ENCODE assay signal across 10 cellular contexts in the genomic region with DNA sequence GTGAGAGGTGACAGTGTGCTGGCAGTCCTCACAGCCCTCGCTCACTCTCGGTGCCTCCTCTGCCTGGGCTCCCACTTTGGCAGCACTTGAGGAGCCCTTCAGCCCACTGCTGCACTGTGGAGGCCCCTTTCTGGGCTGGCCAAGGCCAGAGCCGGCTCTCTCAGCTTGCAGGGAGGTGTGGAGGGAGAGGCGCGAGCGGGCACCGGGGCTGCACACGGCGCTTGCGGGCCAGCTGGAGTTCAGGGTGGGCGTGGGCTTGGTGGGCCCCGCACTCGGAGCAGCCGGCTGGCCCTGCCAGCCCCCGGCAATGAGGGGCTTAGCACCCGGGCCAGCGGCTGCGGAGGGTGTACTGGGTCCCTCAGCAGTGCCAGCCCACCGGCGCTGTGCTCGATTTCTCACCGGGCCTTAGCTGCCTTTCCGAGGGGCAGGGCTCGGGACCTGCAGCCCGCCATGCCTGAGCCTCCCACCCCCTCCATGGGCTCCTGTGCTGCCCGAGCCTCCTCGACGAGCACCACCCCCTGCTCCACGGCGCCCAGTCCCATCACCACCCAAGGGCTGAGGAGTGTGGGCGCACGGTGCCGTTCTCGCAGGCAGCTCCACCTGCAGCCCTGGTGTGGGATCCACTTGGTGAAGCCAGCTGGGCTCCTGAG. TPM values are rescaled to one million over a fixed set of nuclear protein-coding genes. Genes with fewer than 3 reads are reported as not detected.
DNase-seq lines count a peak whose midpoint lies in the region; ATAC-seq and TF ChIP-seq lines count a peak whose summit lies in the region.
"Not testable (repeated sequence)": the region's sequence is repeated elsewhere in the genome, so short reads cannot be mapped to it uniquely, and the experiment has no call there.
"Had no signal": no experiment of that assay in that cellular context is flagged by ENCODE, and none has a peak within 500 bp of the region (broad histone marks: within the 10 kb centered on the region; RNA-seq: fewer than 3 reads in every experiment).

No MANE protein-coding gene starts in this region.

- not testable (repeated sequence) for H3K9ac ChIP-seq in endodermal cell (ENCODE audit: extremely low read depth, low read length, poor library complexity, severe bottlenecking); skeletal muscle satellite cell (ENCODE audit: low read depth, low read length)

- POLR2A ChIA-PET in CD8-positive, alpha-beta T cell (lab: Charles Lee): interaction anchor here (0.8 to 6.4 kb wide), 12 partner anchors 10 to 395 kb away, joined by 3 to 155 read pairs (median 21); partner anchors contain the start of genes BLOC1S4, GRPEL1, KIAA0232 and MAN2B2

- not testable (repeated sequence) for H3K9me3 ChIP-seq in CD8-positive, alpha-beta T cell (ENCODE audit: low read length); MG63; endodermal cell (ENCODE audit: control insufficient read depth, low read length); mucosa of descending colon; skeletal muscle satellite cell (replicated peaks; ENCODE audit: low read length); upper lobe of left lung

- peak overlapping the region; percentile 99 for H3K27ac Mint-ChIP-seq in CD8-positive, alpha-beta T cell
- H3K27ac Mint-ChIP-seq in activated CD4-positive, alpha-beta T cell treated with anti-CD3 and anti-CD28 coated beads, Interleukin-2, amount 10 ng/mL, durations not matched to agents 24 days and 14 days: peak overlapping the region; percentile 100
- peak overlapping the region; percentile 97 for H3K27ac Mint-ChIP-seq in activated naive CD8-positive, alpha-beta T cell treated with anti-CD3 and anti-CD28 coated beads for 36 hours
- not testable (repeated sequence) for H3K27ac Mint-ChIP-seq in endodermal cell

- not testable (repeated sequence) for H3K27me3 ChIP-seq in CD8-positive, alpha-beta T cell (ENCODE audit: insufficient read depth, low read length); MG63; endodermal cell (ENCODE audit: control insufficient read depth, insufficient read depth, low read length, poor library complexity, severe bottlenecking); skeletal muscle satellite cell (ENCODE audit: control insufficient read depth, insufficient read depth, low read length); upper lobe of left lung

- H3K4me3 Mint-ChIP-seq in CD8-positive, alpha-beta T cell; activated CD4-positive, alpha-beta T cell treated with anti-CD3 and anti-CD28 coated beads, Interleukin-2, amount 10 ng/mL, durations not matched to agents 24 days and 14 days; activated naive CD8-positive, alpha-beta T cell treated with anti-CD3 and anti-CD28 coated beads for 36 hours: not testable (repeated sequence)
- H3K4me3 Mint-ChIP-seq in endodermal cell: peak overlapping the region; percentile 76

- H3K36me3 ChIP-seq in CD8-positive, alpha-beta T cell (ENCODE audit: insufficient read depth, low read length); MG63; mucosa of descending colon (ENCODE audit: low read depth); skeletal muscle satellite cell (ENCODE audit: insufficient read depth, low read length); upper lobe of left lung: not testable (repeated sequence)
- H3K36me3 ChIP-seq in endodermal cell (ENCODE audit: control insufficient read depth, insufficient read depth, low read length): peaks cover 19% of the 10 kb centered on the region

- not testable (repeated sequence) for TF ChIP-seq CTCF in CD8-positive, alpha-beta T cell (IDR thresholded peaks at IDR 0.05); endodermal cell (conservative IDR thresholded peaks at IDR 0.05); mucosa of descending colon (IDR thresholded peaks at IDR 0.05); upper lobe of left lung (IDR thresholded peaks at IDR 0.05)

- 96 to 99% methylated on average over 10 to 34 of the region's 34 CpGs for WGBS in endodermal cell (ENCODE audit: insufficient coverage in 1 of 2, insufficient read length in 1 of 2), 2 experiments
- WGBS in upper lobe of left lung, 2 donors: 97 to 98% methylated on average over 23 to 25 of the region's 34 CpGs

- CTCF ChIA-PET in CD8-positive, alpha-beta T cell (lab: Charles Lee): interaction anchor here (1.1 to 5.8 kb wide), 10 partner anchors 13 to 397 kb away, joined by 3 to 114 read pairs (median 20); partner anchors contain the start of genes BLOC1S4, MRFAP1 and MRFAP1L1

- TF ChIP-seq POLR2A in upper lobe of left lung (IDR thresholded peaks at IDR 0.05): not testable (repeated sequence)

- not testable (repeated sequence) for H3K27ac ChIP-seq in CD8-positive, alpha-beta T cell (ENCODE audit: low read depth, low read length); endodermal cell (ENCODE audit: low read depth, low read length)
- H3K27ac ChIP-seq in upper lobe of left lung: peak overlapping the region; percentile 79 to 92 (median 82)

- not testable (repeated sequence) for DNase-seq in CD8-positive, alpha-beta T cell; MG63; activated CD4-positive, alpha-beta T cell treated with anti-CD3 and anti-CD28 coated beads, Interleukin-2, amount 10 ng/mL, durations not matched to agents 24 days and 14 days; activated naive CD8-positive, alpha-beta T cell treated with anti-CD3 and anti-CD28 coated beads for 36 hours; endodermal cell
- peak; percentile 21 to 73 (median 48) for DNase-seq in mucosa of descending colon
- peak in 1 of 2 donors; percentile 81 for DNase-seq in upper lobe of left lung

- H3K36me3 Mint-ChIP-seq in CD8-positive, alpha-beta T cell: peaks cover 47% of the 10 kb centered on the region
- peaks cover 37% of the 10 kb centered on the region for H3K36me3 Mint-ChIP-seq in activated CD4-positive, alpha-beta T cell treated with anti-CD3 and anti-CD28 coated beads, Interleukin-2, amount 10 ng/mL, durations not matched to agents 24 days and 14 days (ENCODE audit: low read depth)
- peaks cover 38% of the 10 kb centered on the region for H3K36me3 Mint-ChIP-seq in activated naive CD8-positive, alpha-beta T cell treated with anti-CD3 and anti-CD28 coated beads for 36 hours
- peaks cover 23% of the 10 kb centered on the region for H3K36me3 Mint-ChIP-seq in endodermal cell (ENCODE audit: low read depth)

- not testable (repeated sequence) for H3K27me3 Mint-ChIP-seq in CD8-positive, alpha-beta T cell (ENCODE audit: low read depth); activated CD4-positive, alpha-beta T cell treated with anti-CD3 and anti-CD28 coated beads, Interleukin-2, amount 10 ng/mL, durations not matched to agents 24 days and 14 days; activated naive CD8-positive, alpha-beta T cell treated with anti-CD3 and anti-CD28 coated beads for 36 hours; endodermal cell (ENCODE audit: insufficient read depth)

- H3K4me1 ChIP-seq in CD8-positive, alpha-beta T cell (ENCODE audit: insufficient read depth, low read length): peaks cover 29% of the 10 kb centered on the region
- H3K4me1 ChIP-seq in endodermal cell (ENCODE audit: control insufficient read depth, insufficient read depth, low read length): not testable (repeated sequence)
- H3K4me1 ChIP-seq in mucosa of descending colon (ENCODE audit: low read depth): peaks cover 17% of the 10 kb centered on the region
- peaks cover 28% of the 10 kb centered on the region for H3K4me1 ChIP-seq in skeletal muscle satellite cell (ENCODE audit: control insufficient read depth, insufficient read depth, low read length)
- H3K4me1 ChIP-seq in upper lobe of left lung: peaks cover 29 to 40% (median 31%) of the 10 kb centered on the region in 4 donors

- not testable (repeated sequence) for ATAC-seq in CD8-positive, alpha-beta T cell; mucosa of descending colon; upper lobe of left lung (ENCODE audit: low FRiP score in 2 of 2)

- H3K4me1 Mint-ChIP-seq in CD8-positive, alpha-beta T cell (ENCODE audit: low read depth): peaks cover 39% of the 10 kb centered on the region
- peaks cover 38% of the 10 kb centered on the region for H3K4me1 Mint-ChIP-seq in activated CD4-positive, alpha-beta T cell treated with anti-CD3 and anti-CD28 coated beads, Interleukin-2, amount 10 ng/mL, durations not matched to agents 24 days and 14 days
- H3K4me1 Mint-ChIP-seq in activated naive CD8-positive, alpha-beta T cell treated with anti-CD3 and anti-CD28 coated beads for 36 hours: peaks cover 39% of the 10 kb centered on the region
- H3K4me1 Mint-ChIP-seq in endodermal cell: peaks cover 22% of the 10 kb centered on the region

- not testable (repeated sequence) for H3K9me3 Mint-ChIP-seq in CD8-positive, alpha-beta T cell; activated CD4-positive, alpha-beta T cell treated with anti-CD3 and anti-CD28 coated beads, Interleukin-2, amount 10 ng/mL, durations not matched to agents 24 days and 14 days; activated naive CD8-positive, alpha-beta T cell treated with anti-CD3 and anti-CD28 coated beads for 36 hours; endodermal cell

- H3K4me2 ChIP-seq in skeletal muscle satellite cell (ENCODE audit: low read length): peak overlapping the region; percentile 94

- intact Hi-C loops in CD8-positive, alpha-beta T cell (cut with DNase I, micrococcal nuclease); activated CD4-positive, alpha-beta T cell treated with anti-CD3 and anti-CD28 coated beads, Interleukin-2, amount 10 ng/mL, durations not matched to agents 24 days and 14 days (cut with micrococcal nuclease); mucosa of descending colon (cut with DNase I, micrococcal nuclease): not testable (repeated sequence)

- not testable (repeated sequence) for H3K4me3 ChIP-seq in CD8-positive, alpha-beta T cell (ENCODE audit: low read depth, low read length); endodermal cell (ENCODE audit: low read length); mucosa of descending colon
- H3K4me3 ChIP-seq in MG63 (peak overlapping the region; percentile 59), skeletal muscle satellite cell (ENCODE audit: low read length) (peak overlapping the region; percentile 89), upper lobe of left lung (peak overlapping the region in 1 of 4 donors; percentile 87)

- not testable (repeated sequence) for TF ChIP-seq EP300 in upper lobe of left lung (IDR thresholded peaks at IDR 0.05)

RNA-seq across cellular contexts. Expression of gene S100P, which starts 21.0 kb away (rescaled TPM):
- total RNA-seq in CD8-positive, alpha-beta T cell: 1 to 10 TPM; 1.1 to 1.5 TPM
- not detected in 2 replicates for total RNA-seq in MG63 (2014; rRNA removed; shearing (Covaris generic); ENCODE audit: low replicate concordance)
- 2.1 and 2.8 TPM in 2 replicates for total RNA-seq in activated CD4-positive, alpha-beta T cell treated with anti-CD3 and anti-CD28 coated beads, Interleukin-2, amount 10 ng/mL, durations not matched to agents 24 days and 14 days
- total RNA-seq in activated naive CD8-positive, alpha-beta T cell treated with anti-CD3 and anti-CD28 coated beads for 36 hours: 1 to 10 TPM in 1 of 2 experiments, under 1 TPM in 1; 0.37 to 2.5 TPM
- not detected for total RNA-seq in endodermal cell
- polyA plus RNA-seq in endodermal cell (2013, experiment 1 of 2): not detected
- not detected for polyA plus RNA-seq in endodermal cell (2013, experiment 2 of 2)
- 100 to 1,000 TPM in 1 of 3 donors, 10 to 100 TPM in 2; 15.7 to 189 (median 70.4) TPM for total RNA-seq in mucosa of descending colon
- under 0.01 and 0.22 TPM in 2 replicates for total RNA-seq in skeletal muscle satellite cell (2012; rRNA removed)
- total RNA-seq in upper lobe of left lung: 10 to 100 TPM in 2 of 6 donors, 1 to 10 TPM in 2, not detected in 2; 4.1 to 22.4 (median 13.3) TPM
- total RNA-seq: Daoy, SJSA1 had no signal

RNA-seq across cellular contexts. Expression of gene MRFAP1, which starts 32.2 kb away (rescaled TPM):
- 100 to 1,000 TPM; 177 to 183 TPM for total RNA-seq in CD8-positive, alpha-beta T cell
- 155 and 175 TPM in 2 replicates for total RNA-seq in MG63 (2014; rRNA removed; shearing (Covaris generic); ENCODE audit: low replicate concordance)
- total RNA-seq in activated CD4-positive, alpha-beta T cell treated with anti-CD3 and anti-CD28 coated beads, Interleukin-2, amount 10 ng/mL, durations not matched to agents 24 days and 14 days: 122 TPM in 2 replicates
- 100 to 1,000 TPM; 107 to 109 TPM for total RNA-seq in activated naive CD8-positive, alpha-beta T cell treated with anti-CD3 and anti-CD28 coated beads for 36 hours
- total RNA-seq in endodermal cell: 100 to 1,000 TPM; 231 to 239 TPM
- polyA plus RNA-seq in endodermal cell (2013, experiment 1 of 2): 248 TPM
- polyA plus RNA-seq in endodermal cell (2013, experiment 2 of 2): 221 TPM
- 100 to 1,000 TPM; 115 to 244 (median 172) TPM for total RNA-seq in mucosa of descending colon
- total RNA-seq in skeletal muscle satellite cell (2012; rRNA removed): 96.6 and 106 TPM in 2 replicates
- total RNA-seq in upper lobe of left lung: 100 to 1,000 TPM; 129 to 256 (median 220) TPM

RNA-seq across cellular contexts. Expression of gene MRFAP1L1, which starts 37.0 kb away (rescaled TPM):
- 10 to 100 TPM; 27.5 to 30.0 TPM for total RNA-seq in CD8-positive, alpha-beta T cell
- total RNA-seq in MG63 (2014; rRNA removed; shearing (Covaris generic); ENCODE audit: low replicate concordance): 22.8 and 36.4 TPM in 2 replicates
- total RNA-seq in activated CD4-positive, alpha-beta T cell treated with anti-CD3 and anti-CD28 coated beads, Interleukin-2, amount 10 ng/mL, durations not matched to agents 24 days and 14 days: 51.4 TPM in 2 replicates
- 10 to 100 TPM; 41.4 to 42.5 TPM for total RNA-seq in activated naive CD8-positive, alpha-beta T cell treated with anti-CD3 and anti-CD28 coated beads for 36 hours
- total RNA-seq in endodermal cell (10 to 100 TPM; 45.0 to 50.2 TPM), mucosa of descending colon (10 to 100 TPM; 24.2 to 49.0 (median 31.2) TPM), upper lobe of left lung (10 to 100 TPM; 24.6 to 71.3 (median 50.8) TPM)
- polyA plus RNA-seq in endodermal cell (2013, experiment 1 of 2): 64.3 TPM
- polyA plus RNA-seq in endodermal cell (2013, experiment 2 of 2): 53.7 TPM
- total RNA-seq in skeletal muscle satellite cell (2012; rRNA removed): 31.7 and 33.5 TPM in 2 replicates

RNA-seq across cellular contexts. Expression of gene BLOC1S4, which starts 43.3 kb away (rescaled TPM):
- 10 to 100 TPM; 29.7 to 30.7 TPM for total RNA-seq in CD8-positive, alpha-beta T cell
- 15.6 and 16.0 TPM in 2 replicates for total RNA-seq in MG63 (2014; rRNA removed; shearing (Covaris generic); ENCODE audit: low replicate concordance)
- 20.1 and 21.4 TPM in 2 replicates for total RNA-seq in activated CD4-positive, alpha-beta T cell treated with anti-CD3 and anti-CD28 coated beads, Interleukin-2, amount 10 ng/mL, durations not matched to agents 24 days and 14 days
- 10 to 100 TPM; 19.4 to 21.0 TPM for total RNA-seq in activated naive CD8-positive, alpha-beta T cell treated with anti-CD3 and anti-CD28 coated beads for 36 hours
- total RNA-seq in endodermal cell: 10 to 100 TPM; 18.8 to 26.5 TPM
- polyA plus RNA-seq in endodermal cell (2013, experiment 1 of 2): 21.0 TPM
- polyA plus RNA-seq in endodermal cell (2013, experiment 2 of 2): 18.1 TPM
- total RNA-seq in mucosa of descending colon: 10 to 100 TPM; 11.8 to 12.8 (median 11.8) TPM
- 13.1 and 14.2 TPM in 2 replicates for total RNA-seq in skeletal muscle satellite cell (2012; rRNA removed)
- 10 to 100 TPM; 11.5 to 26.8 (median 15.3) TPM for total RNA-seq in upper lobe of left lung
